8 cellular contexts compared by ENCODE assay signal in genomic region chr1:11804666-11805453, GRCh38. TPM values are rescaled to one million over a fixed set of nuclear protein-coding genes. Genes with fewer than 3 reads are reported as not detected.
DNase-seq lines count a peak whose midpoint lies in the region; ATAC-seq, FAIRE-seq and TF ChIP-seq lines count a peak whose summit lies in the region.

No MANE protein-coding gene starts in this region.

- ATAC-seq in GM18870 (IDR thresholded peaks at IDR 0.05; ENCODE audit: unreplicated experiment): no peak

- peaks cover 52% of the 10 kb centered on the region for H3K4me1 Mint-ChIP-seq in T-helper 2 cell treated with Interferon-gamma antibody and Interleukin-4, amounts not matched to agents 5 μg/mL and 100 μg/mL, for 36 hours (ENCODE audit: low read depth)
- H3K4me1 Mint-ChIP-seq in mesothelial cell of epicardium: peaks cover 57% of the 10 kb centered on the region

- no peaks in the 10 kb centered on the region for H3K9me2 ChIP-seq in Karpas-422 (replicated peaks; ENCODE audit: insufficient read depth, low read length)

- H3K4me2 ChIP-seq in Karpas-422 (ENCODE audit: low read depth, low read length, poor library complexity, severe bottlenecking): peak overlapping the region; percentile 82

- H3K27me3 ChIP-seq in Karpas-422 (ENCODE audit: low read length): no peaks in the 10 kb centered on the region
- H3K27me3 ChIP-seq in tibial artery: no peaks in the 10 kb centered on the region

- no peak for TF ChIP-seq CTCF in mesothelial cell of epicardium (IDR thresholded peaks at IDR 0.05; ENCODE audit: unreplicated experiment)
- no peak for TF ChIP-seq CTCF in tibial artery (IDR thresholded peaks at IDR 0.05)

- H3K4me3 ChIP-seq in Karpas-422 (ENCODE audit: low read length) (peak overlapping the region; percentile 74), tibial artery (peak overlapping the region; percentile 72 to 74)

- H3K27me3 Mint-ChIP-seq in T-helper 2 cell treated with Interferon-gamma antibody and Interleukin-4, amounts not matched to agents 5 μg/mL and 100 μg/mL, for 36 hours (ENCODE audit: low read depth): no peaks in the 10 kb centered on the region
- H3K27me3 Mint-ChIP-seq in mesothelial cell of epicardium (ENCODE audit: low read depth): no peaks in the 10 kb centered on the region

- H3K9me3 Mint-ChIP-seq in T-helper 2 cell treated with Interferon-gamma antibody and Interleukin-4, amounts not matched to agents 5 μg/mL and 100 μg/mL, for 36 hours: no peaks in the 10 kb centered on the region
- H3K9me3 Mint-ChIP-seq in mesothelial cell of epicardium: no peaks in the 10 kb centered on the region

- H3K79me2 ChIP-seq in Karpas-422 (ENCODE audit: low read length): peaks cover 48% of the 10 kb centered on the region

- H3K4me3 Mint-ChIP-seq in T-helper 2 cell treated with Interferon-gamma antibody and Interleukin-4, amounts not matched to agents 5 μg/mL and 100 μg/mL, for 36 hours: peak overlapping the region; percentile 95
- H3K4me3 Mint-ChIP-seq in mesothelial cell of epicardium: peak overlapping the region; percentile 98

- H3K9me3 ChIP-seq in Karpas-422 (ENCODE audit: low read length) (no peaks in the 10 kb centered on the region), tibial artery (no peaks in the 10 kb centered on the region)

- peak overlapping the region; percentile 85; the same call in 1 of the 2 replicates for H2AFZ ChIP-seq in Karpas-422 (ENCODE audit: low read length)

- H3K4me1 ChIP-seq in Karpas-422 (ENCODE audit: low read length) (peaks cover 48% of the 10 kb centered on the region), tibial artery (peaks cover 0 to 68% (median 46%) of the 10 kb centered on the region in 4 donors)

- FAIRE-seq in RCC 7860 (lab: Jason Lieb, UNC): no peak

- DNase-seq in COR-L47 (lab: John Stamatoyannopoulos, UW): peak; percentile 85
- peak; percentile 71 for DNase-seq in Karpas-422
- peak; percentile 16 for DNase-seq in T-helper 2 cell treated with Interferon-gamma antibody and Interleukin-4, amounts not matched to agents 5 μg/mL and 100 μg/mL, for 36 hours (ENCODE audit: low spot score)
- DNase-seq in effector CD8-positive, alpha-beta T cell (lab: John Stamatoyannopoulos, UW): peak; percentile 11
- DNase-seq in mesothelial cell of epicardium (ENCODE audit: low spot score in 2 of 2, unreplicated experiment in 2 of 2): no peak
- peak; percentile 51 to 76 for DNase-seq in tibial artery
- DNase-seq in RCC 7860 (ENCODE audit: low spot score): no peak

- H3K36me3 ChIP-seq in Karpas-422 (ENCODE audit: insufficient read depth, low read length): peaks cover 13% of the 10 kb centered on the region; the same call in 1 of the 2 replicates
- peaks cover 13 to 27% (median 14%) of the 10 kb centered on the region in 3 donors for H3K36me3 ChIP-seq in tibial artery

- H3K9ac ChIP-seq in Karpas-422 (ENCODE audit: low read length): peak overlapping the region; percentile 81

- peak overlapping the region; percentile 67 for H3K27ac ChIP-seq in Karpas-422 (ENCODE audit: low read length)
- peak overlapping the region; percentile 97 for H3K27ac ChIP-seq in tibial artery

- H3K27ac Mint-ChIP-seq in T-helper 2 cell treated with Interferon-gamma antibody and Interleukin-4, amounts not matched to agents 5 μg/mL and 100 μg/mL, for 36 hours: peak overlapping the region; percentile 87
- H3K27ac Mint-ChIP-seq in mesothelial cell of epicardium: peak overlapping the region; percentile 98

- H3K36me3 Mint-ChIP-seq in T-helper 2 cell treated with Interferon-gamma antibody and Interleukin-4, amounts not matched to agents 5 μg/mL and 100 μg/mL, for 36 hours (ENCODE audit: low read depth): peaks cover 25% of the 10 kb centered on the region
- peaks cover 12% of the 10 kb centered on the region for H3K36me3 Mint-ChIP-seq in mesothelial cell of epicardium

- no peaks in the 10 kb centered on the region for H4K20me1 ChIP-seq in Karpas-422 (ENCODE audit: insufficient read depth, low read depth, low read length)

- intact Hi-C loops in tibial artery (cut with DNase I; ENCODE audit: low total_unique reads): loop anchor here (5.0 to 10.0 kb wide), 2 partner anchors 68 to 150 kb away; partner anchors contain the start of genes AGTRAP, FBXO2 and FBXO44

RNA-seq across cellular contexts. Expression of gene MTHFR, which starts 0.9 kb away (rescaled TPM):
- total RNA-seq in Karpas-422 (2014; rRNA removed; shearing (Covaris generic); ENCODE audit: low replicate concordance): 32.5 and 57.0 TPM in 2 replicates
- 37.7 to 39.6 TPM (median 39.2 TPM) in 3 replicates for total RNA-seq in mesothelial cell of epicardium

RNA-seq across cellular contexts. Expression of gene CLCN6, which starts 1.1 kb away (rescaled TPM):
- 20.0 and 22.0 TPM in 2 replicates for total RNA-seq in Karpas-422 (2014; rRNA removed; shearing (Covaris generic); ENCODE audit: low replicate concordance)
- 28.1 to 30.3 TPM (median 29.1 TPM) in 3 replicates for total RNA-seq in mesothelial cell of epicardium

RNA-seq across cellular contexts. Expression of gene NPPA, which starts 42.7 kb away (rescaled TPM):
- total RNA-seq in Karpas-422 (2014; rRNA removed; shearing (Covaris generic); ENCODE audit: low replicate concordance): not detected in 2 replicates
- total RNA-seq in mesothelial cell of epicardium: not detected in 3 replicates

RNA-seq across cellular contexts. Expression of gene C1orf167, which starts 42.9 kb away (rescaled TPM):
- total RNA-seq in Karpas-422 (2014; rRNA removed; shearing (Covaris generic); ENCODE audit: low replicate concordance): not detected in 2 replicates
- total RNA-seq in mesothelial cell of epicardium: 0.18 to 0.20 TPM in 2 of 3 replicates, not detected in the other

RNA-seq across cellular contexts. Expression of gene NPPB, which starts 53.9 kb away (rescaled TPM):
- not detected in 2 replicates for total RNA-seq in Karpas-422 (2014; rRNA removed; shearing (Covaris generic); ENCODE audit: low replicate concordance)
- total RNA-seq in mesothelial cell of epicardium: 1.3 to 2.5 TPM (median 2.3 TPM) in 3 replicates

Comparison
In these comparisons a context has a peak if more than half of its experiments do, and no peak if none do; other contexts are left out.
1. DNase-seq: peak in COR-L47 (single experiment), Karpas-422 (single experiment), T-helper 2 cell treated with Interferon-gamma antibody and Interleukin-4, amounts not matched to agents 5 μg/mL and 100 μg/mL, for 36 hours (single experiment), effector CD8-positive, alpha-beta T cell (single experiment) and tibial artery (2 of 2); none in mesothelial cell of epicardium (0 of 2) and RCC 7860 (single experiment).